In the genomic region with DNA sequence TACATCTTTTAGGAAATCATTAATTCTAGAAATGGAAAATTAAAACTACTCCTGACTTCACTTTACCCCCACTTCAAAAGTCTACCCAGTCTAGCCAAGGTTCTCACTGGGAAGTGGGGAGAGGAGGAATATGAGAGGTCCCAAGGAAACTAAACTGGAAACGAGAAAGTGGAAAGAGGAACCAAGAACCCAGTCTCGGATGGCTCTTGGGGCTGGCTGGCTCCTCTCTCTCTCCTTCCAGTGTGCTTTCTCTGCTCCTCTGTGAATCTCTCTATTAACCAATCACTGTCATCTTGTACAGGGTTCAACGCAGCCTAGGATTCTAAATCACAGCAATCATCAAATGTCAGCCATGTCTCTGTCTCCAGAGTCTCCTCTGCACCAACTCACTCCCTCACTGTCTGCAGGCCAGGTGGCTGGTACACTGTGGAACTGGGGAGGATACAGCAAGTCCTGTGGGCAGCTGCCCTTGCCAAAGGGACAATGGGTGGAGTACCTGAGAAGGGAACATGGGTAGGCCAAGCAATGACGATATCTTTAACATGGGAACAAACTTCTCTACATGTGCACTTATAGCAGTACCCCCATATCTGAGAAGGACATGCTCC, we compare ENCODE assay signal across 10 cellular contexts. TPM values are rescaled to one million over a fixed set of nuclear protein-coding genes. Genes with fewer than 3 reads are reported as not detected.
A peak's percentile ranks its signal among the peaks of the same experiment; 100 is the strongest.
DNase-seq lines count a peak whose midpoint lies in the region; ATAC-seq and TF ChIP-seq lines count a peak whose summit lies in the region.
"Had no signal": no experiment of that assay in that cellular context is flagged by ENCODE, and none has a peak within 500 bp of the region (broad histone marks: within the 10 kb centered on the region; RNA-seq: fewer than 3 reads in every experiment).

No MANE protein-coding gene starts in this region.

- TF ChIP-seq POLR2A in spleen (IDR thresholded peaks at IDR 0.05) = no peak

- DNase-seq in GM13976 (ENCODE audit: low spot score) (peak; percentile 18), T-helper 17 cell (no peak), left ventricle myocardium superior (peak; percentile 42), spleen (peak; percentile 45), glomerular visceral epithelial cell (ENCODE audit: extremely low spot score) (no peak), globus pallidus (ENCODE audit: low spot score) (no peak)
- DNase-seq in activated CD4-positive, alpha-beta T cell treated with anti-CD3 and anti-CD28 coated beads, Interleukin-2, amount 50 U/mL, for 4 hours = no peak
- DNase-seq: NCI-H2029 had no signal

- no peak for ATAC-seq in T-helper 17 cell
- ATAC-seq in left ventricle myocardium superior = peak; percentile 47
- no peak for ATAC-seq in HG03280 (IDR thresholded peaks at IDR 0.05; ENCODE audit: unreplicated experiment)

- no peaks in the 10 kb centered on the region for H3K9me3 ChIP-seq in T-helper 17 cell (ENCODE audit: control insufficient read depth, low read length, poor library complexity, severe bottlenecking)
- no peaks in the 10 kb centered on the region for H3K9me3 ChIP-seq in spleen

- peak overlapping the region in 6 of 8 donors; percentile 64 to 85 (median 82) for H3K27ac ChIP-seq in spleen
- H3K27ac ChIP-seq: HL-60 had no signal

- in situ Hi-C loops in GM13976 (cut with MboI; ENCODE audit: low sequenced_read_pairs, unreplicated experiment) = no loop called here

- peaks cover 46% of the 10 kb centered on the region for H3K4me1 Mint-ChIP-seq in T-helper 17 cell

- peaks cover 5% of the 10 kb centered on the region for H3K36me3 Mint-ChIP-seq in T-helper 17 cell (ENCODE audit: low read depth)

- peaks cover 0 to 15% (median 2%) of the 10 kb centered on the region in 6 donors for H3K36me3 ChIP-seq in spleen

- intact Hi-C loops in left ventricle myocardium superior (cut with micrococcal nuclease) = no loop called here
- intact Hi-C loops in spleen (cut with DNase I; ENCODE audit: low total_unique reads) = no loop called here

- TF ChIP-seq CTCF in GM13976 (IDR thresholded peaks at IDR 0.05; ENCODE audit: borderline replicate concordance, control extremely low read depth, extremely low read depth, insufficient read depth, missing control alignments) = no peak
- no peak for TF ChIP-seq CTCF in spleen (IDR thresholded peaks at IDR 0.05 in 8 of 11, conservative IDR thresholded peaks at IDR 0.05 in 3 of 11)

- H3K27me3 ChIP-seq in spleen (replicated peaks in 1 of 7) = no peaks in the 10 kb centered on the region

- H3K4me3 Mint-ChIP-seq in T-helper 17 cell = no peak overlapping the region

- whole genome bisulfite sequencing in spleen, 5 donors = 27 to 52% (median 38%) methylated on average over 4 of the region's 4 CpGs

- no peaks in the 10 kb centered on the region for H3K27me3 Mint-ChIP-seq in T-helper 17 cell

- H3K4me1 ChIP-seq in spleen = peaks cover 41 to 100% (median 91%) of the 10 kb centered on the region in 6 donors

- H3K4me3 ChIP-seq in spleen = no peak overlapping the region

- peak overlapping the region; percentile 82 for H3K27ac Mint-ChIP-seq in T-helper 17 cell

RNA-seq across cellular contexts. Expression of a gene that starts 33.7 kb away (rescaled TPM):
- 100 to 1,000 TPM; 236 to 255 TPM for total RNA-seq in T-helper 17 cell
- 172 TPM for total RNA-seq in left ventricle myocardium superior
- 100 to 1,000 TPM; 186 to 304 (median 273) TPM for total RNA-seq in spleen
- 100 to 1,000 TPM in 1 of 3 donors, 10 to 100 TPM in 2; 76.0 to 132 (median 95.5) TPM for polyA plus RNA-seq in spleen

RNA-seq across cellular contexts. Expression of a gene that starts 57.9 kb away (rescaled TPM):
- under 1 TPM; 0.35 to 0.55 TPM for total RNA-seq in T-helper 17 cell
- total RNA-seq in left ventricle myocardium superior = not detected
- total RNA-seq in spleen = 1 to 10 TPM in 1 of 7 donors, under 1 TPM in 4, not detected in 2; 0.34 to 3.0 (median 0.66) TPM
- polyA plus RNA-seq in spleen = 1 to 10 TPM in 1 of 3 donors, under 1 TPM in 2; 0.58 to 1.8 (median 0.85) TPM

Comparison
In these comparisons a context has a peak if more than half of its experiments do, and no peak if none do; other contexts are left out.
1. DNase-seq: peak in GM13976 (single experiment), left ventricle myocardium superior (single experiment) and spleen (single experiment); none in T-helper 17 cell (0 of 3), glomerular visceral epithelial cell (single experiment), activated CD4-positive, alpha-beta T cell treated with anti-CD3 and anti-CD28 coated beads, Interleukin-2, amount 50 U/mL, for 4 hours (0 of 2) and globus pallidus (single experiment).